In the genomic region with DNA sequence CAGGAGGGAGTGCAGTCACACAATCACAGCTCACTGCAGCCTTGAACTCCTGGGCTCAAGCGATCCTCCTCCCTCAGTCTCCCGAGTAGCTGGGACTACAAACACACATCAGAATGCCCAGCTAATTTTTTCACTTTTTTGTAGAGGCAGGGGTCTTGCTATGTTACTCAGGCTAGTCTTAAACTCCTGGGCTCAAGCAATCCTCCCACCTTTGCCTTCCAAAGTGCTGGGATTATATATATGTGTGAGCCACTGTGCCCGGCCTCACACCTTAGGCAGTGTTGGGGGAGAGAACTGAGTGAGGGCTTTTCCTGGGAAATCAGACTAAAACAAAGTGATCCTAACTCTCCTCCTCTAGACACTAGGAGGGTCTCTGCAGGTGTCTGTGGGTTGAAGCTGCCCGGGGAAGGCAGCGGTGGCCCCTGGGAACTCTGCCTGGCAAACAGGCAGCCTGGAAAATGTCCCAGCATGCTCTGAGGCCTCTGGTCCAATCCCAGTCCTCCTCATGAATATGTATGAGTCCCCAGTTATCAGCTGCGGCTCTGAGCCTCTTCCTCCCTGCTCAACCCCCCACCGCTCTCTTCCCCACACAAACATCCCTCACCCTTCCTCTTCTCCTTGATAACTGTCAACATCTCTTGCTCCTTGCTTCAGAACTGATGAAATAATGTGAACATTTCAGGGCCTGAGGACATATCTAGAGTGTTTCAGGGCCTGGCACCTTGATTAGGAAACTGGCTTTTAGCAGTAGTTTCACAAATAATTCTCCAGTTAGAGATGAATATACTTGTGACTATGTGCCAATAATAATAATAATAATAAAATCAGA, we compare ENCODE assay signal across 1 cellular context.
TF ChIP-seq lines count a peak whose summit lies in the region.

No MANE protein-coding gene starts in this region.

TF ChIP-seq in HepG2, 621 proteins besides CTCF, POLR2A, EP300 and RAD21 (continued from another document and continues in another):
- TF ChIP-seq, protein P1, sequence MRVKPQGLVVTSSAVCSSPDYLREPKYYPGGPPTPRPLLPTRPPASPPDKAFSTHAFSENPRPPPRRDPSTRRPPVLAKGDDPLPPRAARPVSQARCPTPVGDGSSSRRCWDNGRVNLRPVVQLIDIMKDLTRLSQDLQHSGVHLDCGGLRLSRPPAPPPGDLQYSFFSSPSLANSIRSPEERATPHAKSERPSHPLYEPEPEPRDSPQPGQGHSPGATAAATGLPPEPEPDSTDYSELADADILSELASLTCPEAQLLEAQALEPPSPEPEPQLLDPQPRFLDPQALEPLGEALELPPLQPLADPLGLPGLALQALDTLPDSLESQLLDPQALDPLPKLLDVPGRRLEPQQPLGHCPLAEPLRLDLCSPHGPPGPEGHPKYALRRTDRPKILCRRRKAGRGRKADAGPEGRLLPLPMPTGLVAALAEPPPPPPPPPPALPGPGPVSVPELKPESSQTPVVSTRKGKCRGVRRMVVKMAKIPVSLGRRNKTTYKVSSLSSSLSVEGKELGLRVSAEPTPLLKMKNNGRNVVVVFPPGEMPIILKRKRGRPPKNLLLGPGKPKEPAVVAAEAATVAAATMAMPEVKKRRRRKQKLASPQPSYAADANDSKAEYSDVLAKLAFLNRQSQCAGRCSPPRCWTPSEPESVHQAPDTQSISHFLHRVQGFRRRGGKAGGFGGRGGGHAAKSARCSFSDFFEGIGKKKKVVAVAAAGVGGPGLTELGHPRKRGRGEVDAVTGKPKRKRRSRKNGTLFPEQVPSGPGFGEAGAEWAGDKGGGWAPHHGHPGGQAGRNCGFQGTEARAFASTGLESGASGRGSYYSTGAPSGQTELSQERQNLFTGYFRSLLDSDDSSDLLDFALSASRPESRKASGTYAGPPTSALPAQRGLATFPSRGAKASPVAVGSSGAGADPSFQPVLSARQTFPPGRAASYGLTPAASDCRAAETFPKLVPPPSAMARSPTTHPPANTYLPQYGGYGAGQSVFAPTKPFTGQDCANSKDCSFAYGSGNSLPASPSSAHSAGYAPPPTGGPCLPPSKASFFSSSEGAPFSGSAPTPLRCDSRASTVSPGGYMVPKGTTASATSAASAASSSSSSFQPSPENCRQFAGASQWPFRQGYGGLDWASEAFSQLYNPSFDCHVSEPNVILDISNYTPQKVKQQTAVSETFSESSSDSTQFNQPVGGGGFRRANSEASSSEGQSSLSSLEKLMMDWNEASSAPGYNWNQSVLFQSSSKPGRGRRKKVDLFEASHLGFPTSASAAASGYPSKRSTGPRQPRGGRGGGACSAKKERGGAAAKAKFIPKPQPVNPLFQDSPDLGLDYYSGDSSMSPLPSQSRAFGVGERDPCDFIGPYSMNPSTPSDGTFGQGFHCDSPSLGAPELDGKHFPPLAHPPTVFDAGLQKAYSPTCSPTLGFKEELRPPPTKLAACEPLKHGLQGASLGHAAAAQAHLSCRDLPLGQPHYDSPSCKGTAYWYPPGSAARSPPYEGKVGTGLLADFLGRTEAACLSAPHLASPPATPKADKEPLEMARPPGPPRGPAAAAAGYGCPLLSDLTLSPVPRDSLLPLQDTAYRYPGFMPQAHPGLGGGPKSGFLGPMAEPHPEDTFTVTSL (CRISPR knock-in tag; IDR thresholded peaks at IDR 0.05; ENCODE audit: borderline replicate concordance) = no peak
- TF ChIP-seq, protein P2, sequence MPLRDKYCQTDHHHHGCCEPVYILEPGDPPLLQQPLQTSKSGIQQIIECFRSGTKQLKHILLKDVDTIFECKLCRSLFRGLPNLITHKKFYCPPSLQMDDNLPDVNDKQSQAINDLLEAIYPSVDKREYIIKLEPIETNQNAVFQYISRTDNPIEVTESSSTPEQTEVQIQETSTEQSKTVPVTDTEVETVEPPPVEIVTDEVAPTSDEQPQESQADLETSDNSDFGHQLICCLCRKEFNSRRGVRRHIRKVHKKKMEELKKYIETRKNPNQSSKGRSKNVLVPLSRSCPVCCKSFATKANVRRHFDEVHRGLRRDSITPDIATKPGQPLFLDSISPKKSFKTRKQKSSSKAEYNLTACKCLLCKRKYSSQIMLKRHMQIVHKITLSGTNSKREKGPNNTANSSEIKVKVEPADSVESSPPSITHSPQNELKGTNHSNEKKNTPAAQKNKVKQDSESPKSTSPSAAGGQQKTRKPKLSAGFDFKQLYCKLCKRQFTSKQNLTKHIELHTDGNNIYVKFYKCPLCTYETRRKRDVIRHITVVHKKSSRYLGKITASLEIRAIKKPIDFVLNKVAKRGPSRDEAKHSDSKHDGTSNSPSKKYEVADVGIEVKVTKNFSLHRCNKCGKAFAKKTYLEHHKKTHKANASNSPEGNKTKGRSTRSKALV (CRISPR knock-in tag; IDR thresholded peaks at IDR 0.05) = no peak
- TF ChIP-seq GZF1 (CRISPR knock-in tag; IDR thresholded peaks at IDR 0.05) (no peak), SOX13 (IDR thresholded peaks at IDR 0.05) (no peak), SOX13 (CRISPR knock-in tag; conservative IDR thresholded peaks at IDR 0.05 in 1 of 2, IDR thresholded peaks at IDR 0.05 in 1 of 2) (0 out of 4 replicates have a peak, but pooled peaks of 1 of the 2 experiments have one; percentile 13), ZNF598 (CRISPR knock-in tag; IDR thresholded peaks at IDR 0.05; ENCODE audit: borderline replicate concordance) (no peak), JDP2 (CRISPR knock-in tag; IDR thresholded peaks at IDR 0.05; ENCODE audit: borderline replicate concordance) (no peak), ZNF775 (CRISPR knock-in tag; IDR thresholded peaks at IDR 0.05; ENCODE audit: borderline replicate concordance) (no peak), KDM2A (CRISPR knock-in tag; IDR thresholded peaks at IDR 0.05; ENCODE audit: borderline replicate concordance, low read depth) (peak; percentile 28; the same call in 1 of the 2 replicates), ZNF12 (CRISPR knock-in tag; IDR thresholded peaks at IDR 0.05) (no peak), ZNF496 (CRISPR knock-in tag; IDR thresholded peaks at IDR 0.05; ENCODE audit: insufficient replicate concordance) (no peak), ZNF616 (CRISPR knock-in tag; IDR thresholded peaks at IDR 0.05; ENCODE audit: low read depth) (no peak), ZNF253 (CRISPR knock-in tag; IDR thresholded peaks at IDR 0.05; ENCODE audit: borderline replicate concordance) (no peak), MIER3 (CRISPR knock-in tag; IDR thresholded peaks at IDR 0.05; ENCODE audit: borderline replicate concordance) (0 out of 2 replicates have a peak, but pooled peaks have one; percentile 33), ARNT (IDR thresholded peaks at IDR 0.05) (no peak), ZNF550 (CRISPR knock-in tag; IDR thresholded peaks at IDR 0.05; ENCODE audit: borderline replicate concordance) (no peak), ELF3 (CRISPR knock-in tag; IDR thresholded peaks at IDR 0.05) (no peak), SOX6 (IDR thresholded peaks at IDR 0.05) (no peak), SOX6 (CRISPR knock-in tag; IDR thresholded peaks at IDR 0.05) (no peak), ZSCAN9 (CRISPR knock-in tag; IDR thresholded peaks at IDR 0.05; ENCODE audit: borderline replicate concordance) (0 out of 2 replicates have a peak, but pooled peaks have one; percentile 58), ZNF235 (CRISPR knock-in tag; IDR thresholded peaks at IDR 0.05; ENCODE audit: borderline replicate concordance) (no peak), ZSCAN12 (CRISPR knock-in tag; IDR thresholded peaks at IDR 0.05) (0 out of 2 replicates have a peak, but pooled peaks have one; percentile 51), ZNF75D (CRISPR knock-in tag; IDR thresholded peaks at IDR 0.05; ENCODE audit: borderline replicate concordance) (no peak)
- TF ChIP-seq, protein P3, sequence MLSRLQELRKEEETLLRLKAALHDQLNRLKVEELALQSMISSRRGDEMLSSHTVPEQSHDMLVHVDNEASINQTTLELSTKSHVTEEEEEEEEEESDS (CRISPR knock-in tag; IDR thresholded peaks at IDR 0.05; ENCODE audit: borderline replicate concordance) = no peak
- TF ChIP-seq, protein P4, sequence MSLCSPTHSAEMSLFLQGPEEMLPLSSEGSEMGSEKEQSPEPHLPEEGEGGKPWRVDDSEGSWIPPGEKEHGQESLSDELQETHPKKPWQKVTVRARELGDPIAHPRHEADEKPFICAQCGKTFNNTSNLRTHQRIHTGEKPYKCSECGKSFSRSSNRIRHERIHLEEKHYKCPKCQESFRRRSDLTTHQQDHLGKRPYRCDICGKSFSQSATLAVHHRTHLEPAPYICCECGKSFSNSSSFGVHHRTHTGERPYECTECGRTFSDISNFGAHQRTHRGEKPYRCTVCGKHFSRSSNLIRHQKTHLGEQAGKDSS (CRISPR knock-in tag; IDR thresholded peaks at IDR 0.05; ENCODE audit: borderline replicate concordance, low read depth) = peak; percentile 20; the same call in 1 of the 2 replicates
- TF ChIP-seq, protein P5, sequence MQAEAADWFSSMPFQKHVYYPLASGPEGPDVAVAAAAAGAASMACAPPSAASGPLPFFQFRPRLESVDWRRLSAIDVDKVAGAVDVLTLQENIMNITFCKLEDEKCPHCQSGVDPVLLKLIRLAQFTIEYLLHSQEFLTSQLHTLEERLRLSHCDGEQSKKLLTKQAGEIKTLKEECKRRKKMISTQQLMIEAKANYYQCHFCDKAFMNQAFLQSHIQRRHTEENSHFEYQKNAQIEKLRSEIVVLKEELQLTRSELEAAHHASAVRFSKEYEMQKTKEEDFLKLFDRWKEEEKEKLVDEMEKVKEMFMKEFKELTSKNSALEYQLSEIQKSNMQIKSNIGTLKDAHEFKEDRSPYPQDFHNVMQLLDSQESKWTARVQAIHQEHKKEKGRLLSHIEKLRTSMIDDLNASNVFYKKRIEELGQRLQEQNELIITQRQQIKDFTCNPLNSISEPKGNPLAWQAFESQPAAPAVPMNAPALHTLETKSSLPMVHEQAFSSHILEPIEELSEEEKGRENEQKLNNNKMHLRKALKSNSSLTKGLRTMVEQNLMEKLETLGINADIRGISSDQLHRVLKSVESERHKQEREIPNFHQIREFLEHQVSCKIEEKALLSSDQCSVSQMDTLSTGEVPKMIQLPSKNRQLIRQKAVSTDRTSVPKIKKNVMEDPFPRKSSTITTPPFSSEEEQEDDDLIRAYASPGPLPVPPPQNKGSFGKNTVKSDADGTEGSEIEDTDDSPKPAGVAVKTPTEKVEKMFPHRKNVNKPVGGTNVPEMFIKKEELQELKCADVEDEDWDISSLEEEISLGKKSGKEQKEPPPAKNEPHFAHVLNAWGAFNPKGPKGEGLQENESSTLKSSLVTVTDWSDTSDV (CRISPR knock-in tag; IDR thresholded peaks at IDR 0.05) = no peak
- TF ChIP-seq, protein P6, sequence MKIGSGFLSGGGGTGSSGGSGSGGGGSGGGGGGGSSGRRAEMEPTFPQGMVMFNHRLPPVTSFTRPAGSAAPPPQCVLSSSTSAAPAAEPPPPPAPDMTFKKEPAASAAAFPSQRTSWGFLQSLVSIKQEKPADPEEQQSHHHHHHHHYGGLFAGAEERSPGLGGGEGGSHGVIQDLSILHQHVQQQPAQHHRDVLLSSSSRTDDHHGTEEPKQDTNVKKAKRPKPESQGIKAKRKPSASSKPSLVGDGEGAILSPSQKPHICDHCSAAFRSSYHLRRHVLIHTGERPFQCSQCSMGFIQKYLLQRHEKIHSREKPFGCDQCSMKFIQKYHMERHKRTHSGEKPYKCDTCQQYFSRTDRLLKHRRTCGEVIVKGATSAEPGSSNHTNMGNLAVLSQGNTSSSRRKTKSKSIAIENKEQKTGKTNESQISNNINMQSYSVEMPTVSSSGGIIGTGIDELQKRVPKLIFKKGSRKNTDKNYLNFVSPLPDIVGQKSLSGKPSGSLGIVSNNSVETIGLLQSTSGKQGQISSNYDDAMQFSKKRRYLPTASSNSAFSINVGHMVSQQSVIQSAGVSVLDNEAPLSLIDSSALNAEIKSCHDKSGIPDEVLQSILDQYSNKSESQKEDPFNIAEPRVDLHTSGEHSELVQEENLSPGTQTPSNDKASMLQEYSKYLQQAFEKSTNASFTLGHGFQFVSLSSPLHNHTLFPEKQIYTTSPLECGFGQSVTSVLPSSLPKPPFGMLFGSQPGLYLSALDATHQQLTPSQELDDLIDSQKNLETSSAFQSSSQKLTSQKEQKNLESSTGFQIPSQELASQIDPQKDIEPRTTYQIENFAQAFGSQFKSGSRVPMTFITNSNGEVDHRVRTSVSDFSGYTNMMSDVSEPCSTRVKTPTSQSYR (CRISPR knock-in tag; IDR thresholded peaks at IDR 0.05; ENCODE audit: borderline replicate concordance) = peak; percentile 57; the same call in 1 of the 2 replicates
- TF ChIP-seq, protein P7, sequence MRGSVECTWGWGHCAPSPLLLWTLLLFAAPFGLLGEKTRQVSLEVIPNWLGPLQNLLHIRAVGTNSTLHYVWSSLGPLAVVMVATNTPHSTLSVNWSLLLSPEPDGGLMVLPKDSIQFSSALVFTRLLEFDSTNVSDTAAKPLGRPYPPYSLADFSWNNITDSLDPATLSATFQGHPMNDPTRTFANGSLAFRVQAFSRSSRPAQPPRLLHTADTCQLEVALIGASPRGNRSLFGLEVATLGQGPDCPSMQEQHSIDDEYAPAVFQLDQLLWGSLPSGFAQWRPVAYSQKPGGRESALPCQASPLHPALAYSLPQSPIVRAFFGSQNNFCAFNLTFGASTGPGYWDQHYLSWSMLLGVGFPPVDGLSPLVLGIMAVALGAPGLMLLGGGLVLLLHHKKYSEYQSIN (CRISPR knock-in tag; IDR thresholded peaks at IDR 0.05; ENCODE audit: borderline replicate concordance) = no peak
- TF ChIP-seq, protein P8, sequence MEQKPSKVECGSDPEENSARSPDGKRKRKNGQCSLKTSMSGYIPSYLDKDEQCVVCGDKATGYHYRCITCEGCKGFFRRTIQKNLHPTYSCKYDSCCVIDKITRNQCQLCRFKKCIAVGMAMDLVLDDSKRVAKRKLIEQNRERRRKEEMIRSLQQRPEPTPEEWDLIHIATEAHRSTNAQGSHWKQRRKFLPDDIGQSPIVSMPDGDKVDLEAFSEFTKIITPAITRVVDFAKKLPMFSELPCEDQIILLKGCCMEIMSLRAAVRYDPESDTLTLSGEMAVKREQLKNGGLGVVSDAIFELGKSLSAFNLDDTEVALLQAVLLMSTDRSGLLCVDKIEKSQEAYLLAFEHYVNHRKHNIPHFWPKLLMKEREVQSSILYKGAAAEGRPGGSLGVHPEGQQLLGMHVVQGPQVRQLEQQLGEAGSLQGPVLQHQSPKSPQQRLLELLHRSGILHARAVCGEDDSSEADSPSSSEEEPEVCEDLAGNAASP (CRISPR knock-in tag; IDR thresholded peaks at IDR 0.05; ENCODE audit: borderline replicate concordance) = 0 out of 2 replicates have a peak, but pooled peaks have one; percentile 49
- TF ChIP-seq, protein P9, sequence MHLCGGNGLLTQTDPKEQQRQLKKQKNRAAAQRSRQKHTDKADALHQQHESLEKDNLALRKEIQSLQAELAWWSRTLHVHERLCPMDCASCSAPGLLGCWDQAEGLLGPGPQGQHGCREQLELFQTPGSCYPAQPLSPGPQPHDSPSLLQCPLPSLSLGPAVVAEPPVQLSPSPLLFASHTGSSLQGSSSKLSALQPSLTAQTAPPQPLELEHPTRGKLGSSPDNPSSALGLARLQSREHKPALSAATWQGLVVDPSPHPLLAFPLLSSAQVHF (CRISPR knock-in tag; IDR thresholded peaks at IDR 0.05) = no peak
- TF ChIP-seq, protein P10, sequence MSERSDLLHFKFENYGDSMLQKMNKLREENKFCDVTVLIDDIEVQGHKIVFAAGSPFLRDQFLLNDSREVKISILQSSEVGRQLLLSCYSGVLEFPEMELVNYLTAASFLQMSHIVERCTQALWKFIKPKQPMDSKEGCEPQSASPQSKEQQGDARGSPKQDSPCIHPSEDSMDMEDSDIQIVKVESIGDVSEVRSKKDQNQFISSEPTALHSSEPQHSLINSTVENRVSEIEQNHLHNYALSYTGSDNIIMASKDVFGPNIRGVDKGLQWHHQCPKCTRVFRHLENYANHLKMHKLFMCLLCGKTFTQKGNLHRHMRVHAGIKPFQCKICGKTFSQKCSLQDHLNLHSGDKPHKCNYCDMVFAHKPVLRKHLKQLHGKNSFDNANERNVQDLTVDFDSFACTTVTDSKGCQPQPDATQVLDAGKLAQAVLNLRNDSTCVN (CRISPR knock-in tag; IDR thresholded peaks at IDR 0.05; ENCODE audit: borderline replicate concordance) = no peak; the same call in 1 of the 2 replicates
- TF ChIP-seq, protein P11, sequence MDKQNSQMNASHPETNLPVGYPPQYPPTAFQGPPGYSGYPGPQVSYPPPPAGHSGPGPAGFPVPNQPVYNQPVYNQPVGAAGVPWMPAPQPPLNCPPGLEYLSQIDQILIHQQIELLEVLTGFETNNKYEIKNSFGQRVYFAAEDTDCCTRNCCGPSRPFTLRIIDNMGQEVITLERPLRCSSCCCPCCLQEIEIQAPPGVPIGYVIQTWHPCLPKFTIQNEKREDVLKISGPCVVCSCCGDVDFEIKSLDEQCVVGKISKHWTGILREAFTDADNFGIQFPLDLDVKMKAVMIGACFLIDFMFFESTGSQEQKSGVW (CRISPR knock-in tag; IDR thresholded peaks at IDR 0.05; ENCODE audit: borderline replicate concordance) = no peak
